14 cellular contexts compared by ENCODE assay signal in genomic region chr15:65074946-65075345, GRCh38. TPM values are rescaled to one million over a fixed set of nuclear protein-coding genes. Genes with fewer than 3 reads are reported as not detected.
"Had no signal": no experiment of that assay in that cellular context is flagged by ENCODE, and none has a peak within 500 bp of the region (broad histone marks: within the 10 kb centered on the region; RNA-seq: fewer than 3 reads in every experiment).

No MANE protein-coding gene starts in this region.

RNA-seq across cellular contexts. Expression of gene KBTBD13, which starts 1.6 kb away (rescaled TPM):
- total RNA-seq: subcutaneous adipose tissue, suprapubic skin, temporal lobe, thyroid gland, tibial nerve, transverse colon, upper lobe of left lung, upper lobe of right lung, vagina had no signal
- polyA plus RNA-seq: stomach had no signal

RNA-seq across cellular contexts. Expression of gene SLC51B, which starts 29.8 kb away (rescaled TPM):
- total RNA-seq: subcutaneous adipose tissue, temporal lobe, thoracic aorta, thyroid gland, ureter, urinary bladder, uterus, vagina had no signal
